ENCODE assay signal across 8 cellular contexts in genomic region chr15:75921732-75922703, GRCh38. TPM values are rescaled to one million over a fixed set of nuclear protein-coding genes. Genes with fewer than 3 reads are reported as not detected.
DNase-seq lines count a peak whose midpoint lies in the region; ATAC-seq and TF ChIP-seq lines count a peak whose summit lies in the region.

No MANE protein-coding gene starts in this region.

- peaks cover 30% of the 10 kb centered on the region for H3K36me3 ChIP-seq in OCI-LY3 (replicated peaks; ENCODE audit: low read depth, low read length)
- no peaks in the 10 kb centered on the region for H3K36me3 ChIP-seq in parathyroid adenoma (ENCODE audit: control insufficient read depth, insufficient read depth, low read length)

- H3K4me1 Mint-ChIP-seq in stimulated activated naive CD8-positive, alpha-beta T cell treated with anti-CD3 and anti-CD28 coated beads, Interleukin-15, amount 100 ng/mL, for 72 hours: peaks cover 30% of the 10 kb centered on the region

- DNase-seq in stimulated activated naive CD8-positive, alpha-beta T cell treated with anti-CD3 and anti-CD28 coated beads, Interleukin-15, amount 100 ng/mL, for 72 hours: no peak
- no peak for DNase-seq in stimulated activated naive CD8-positive, alpha-beta T cell treated with anti-CD3 and anti-CD28 coated beads, Interleukin-15, Interleukin-2, amounts not matched to agents 100 U/mL and 50 U/mL, for 24 hours
- DNase-seq in epithelial cell of proximal tubule (ENCODE audit: low read depth) (peak; percentile 64), GM19238 (ENCODE audit: insufficient read length, low spot score) (no peak), epidermal melanocyte (ENCODE audit: insufficient read length, low spot score) (no peak)

- H3K9me3 ChIP-seq in OCI-LY3 (ENCODE audit: insufficient read depth, low read length) (no peaks in the 10 kb centered on the region), parathyroid adenoma (ENCODE audit: control insufficient read depth, low read length) (no peaks in the 10 kb centered on the region)

- H3K27me3 ChIP-seq in OCI-LY3 (ENCODE audit: low read depth, low read length): no peaks in the 10 kb centered on the region
- H3K27me3 ChIP-seq in parathyroid adenoma (ENCODE audit: control insufficient read depth, insufficient read depth, low read length): no peaks in the 10 kb centered on the region

- H3K27ac Mint-ChIP-seq in stimulated activated naive CD8-positive, alpha-beta T cell treated with anti-CD3 and anti-CD28 coated beads, Interleukin-15, amount 100 ng/mL, for 72 hours: no peak overlapping the region

- no peaks in the 10 kb centered on the region for H3K9me3 Mint-ChIP-seq in stimulated activated naive CD8-positive, alpha-beta T cell treated with anti-CD3 and anti-CD28 coated beads, Interleukin-15, amount 100 ng/mL, for 72 hours

- H3K4me2 ChIP-seq in OCI-LY3 (ENCODE audit: low read length): no peak overlapping the region
- H3K4me2 ChIP-seq in parathyroid adenoma (ENCODE audit: low read length): no peak overlapping the region

- TF ChIP-seq CTCF in OCI-LY3 (IDR thresholded peaks at IDR 0.05; ENCODE audit: low read depth, low read length) (peak; percentile 44), epithelial cell of proximal tubule (conservative IDR thresholded peaks at IDR 0.05; ENCODE audit: low read depth, low read length) (peak; percentile 70), parathyroid adenoma (IDR thresholded peaks at IDR 0.05) (peak; percentile 8)

- H3K4me1 ChIP-seq in OCI-LY3 (ENCODE audit: low read length) (peaks cover 2% of the 10 kb centered on the region), parathyroid adenoma (no peaks in the 10 kb centered on the region)

- H3K9ac ChIP-seq in OCI-LY3 (ENCODE audit: low read length) (no peak overlapping the region), parathyroid adenoma (no peak overlapping the region)

- ATAC-seq in stimulated activated naive CD8-positive, alpha-beta T cell treated with anti-CD3 and anti-CD28 coated beads, Interleukin-15, amount 100 ng/mL, for 72 hours: peak; percentile 45
- ATAC-seq in stimulated activated naive CD8-positive, alpha-beta T cell treated with anti-CD3 and anti-CD28 coated beads, Interleukin-15, Interleukin-2, amounts not matched to agents 100 U/mL and 50 U/mL, for 24 hours: no peak
- no peak for ATAC-seq in GM18520 (IDR thresholded peaks at IDR 0.05; ENCODE audit: unreplicated experiment)

- H2AFZ ChIP-seq in OCI-LY3 (ENCODE audit: low read depth, low read length) (no peak overlapping the region), parathyroid adenoma (no peak overlapping the region)

- peaks cover 6% of the 10 kb centered on the region; the same call in 1 of the 2 replicates for H3K79me2 ChIP-seq in OCI-LY3 (ENCODE audit: low read length)
- no peaks in the 10 kb centered on the region for H3K79me2 ChIP-seq in parathyroid adenoma

- H3K27ac ChIP-seq in OCI-LY3 (ENCODE audit: low read length): no peak overlapping the region
- no peak overlapping the region for H3K27ac ChIP-seq in parathyroid adenoma

- peaks cover 35% of the 10 kb centered on the region; the same call in 1 of the 2 replicates for H4K20me1 ChIP-seq in OCI-LY3 (ENCODE audit: insufficient read depth, low read length)

- no peak overlapping the region for H3K4me3 Mint-ChIP-seq in stimulated activated naive CD8-positive, alpha-beta T cell treated with anti-CD3 and anti-CD28 coated beads, Interleukin-15, amount 100 ng/mL, for 72 hours

- no peaks in the 10 kb centered on the region for H3K27me3 Mint-ChIP-seq in stimulated activated naive CD8-positive, alpha-beta T cell treated with anti-CD3 and anti-CD28 coated beads, Interleukin-15, amount 100 ng/mL, for 72 hours

- H3K4me3 ChIP-seq in OCI-LY3 (ENCODE audit: low read length) (no peak overlapping the region), epithelial cell of proximal tubule (ENCODE audit: low read depth, low read length) (no peak overlapping the region), parathyroid adenoma (ENCODE audit: low read depth, low read length) (no peak overlapping the region)

RNA-seq across cellular contexts. Expression of gene FBXO22, which starts 18.3 kb away (rescaled TPM):
- total RNA-seq in epithelial cell of proximal tubule: 38.7 and 42.5 TPM in 2 replicates

Comparison
In these comparisons a context has a peak if more than half of its experiments do, and no peak if none do; other contexts are left out.
1. CTCF ChIP-seq: peak in every context shown above with its lines; median percentile 70 in epithelial cell of proximal tubule; 44 in OCI-LY3; 8 in parathyroid adenoma.